In the genomic region with DNA sequence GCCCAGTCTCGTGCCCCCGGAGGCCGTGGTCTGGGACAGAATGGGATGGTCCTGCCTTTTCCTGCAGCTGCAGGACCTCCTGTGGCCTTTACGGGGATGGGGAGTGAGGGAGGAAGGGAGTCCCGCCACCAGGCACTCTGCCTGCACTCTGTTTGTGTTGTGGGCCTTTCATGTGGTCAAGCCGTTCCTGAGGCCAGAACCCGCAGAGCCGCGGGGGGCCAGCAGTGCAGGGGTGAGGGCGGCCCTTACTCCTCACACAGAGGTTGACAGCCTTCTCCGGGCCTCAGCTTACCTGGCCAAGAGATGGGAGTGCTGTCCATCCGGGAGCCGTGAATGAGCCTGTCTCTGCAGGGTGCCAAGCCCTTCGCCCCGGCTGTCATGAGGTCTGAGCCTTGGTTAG, we compare ENCODE assay signal across 18 cellular contexts.
DNase-seq lines count a peak whose midpoint lies in the region; TF ChIP-seq lines count a peak whose summit lies in the region.
"Had no signal": no experiment of that assay in that cellular context is flagged by ENCODE, and none has a peak within 500 bp of the region (broad histone marks: within the 10 kb centered on the region; RNA-seq: fewer than 3 reads in every experiment).

No MANE protein-coding gene starts in this region.

- H2AFZ ChIP-seq in SK-N-SH (ENCODE audit: low read depth), result no peak overlapping the region
- H2AFZ ChIP-seq in MM.1S (ENCODE audit: low read length), result no peak overlapping the region

- H3K4me1 ChIP-seq in SJCRH30, result peaks cover 11% of the 10 kb centered on the region
- H3K4me1 ChIP-seq in SK-N-SH (ENCODE audit: control insufficient read depth in 1 of 2, insufficient read depth in 2 of 2, low read depth in 1 of 2, low read length in 1 of 2), result no peaks in the 10 kb centered on the region; a peak in 1 of 4 replicates
- no peaks in the 10 kb centered on the region for H3K4me1 ChIP-seq in ascending aorta
- H3K4me1 ChIP-seq in MM.1S (ENCODE audit: low read length), result no peaks in the 10 kb centered on the region
- H3K4me1 ChIP-seq: SJSA1 had no signal

- WGBS in SK-N-SH (ENCODE audit: low lambda C conversion rate), result 95% methylated on average over 6 of the region's 15 CpGs

- no peak for TF ChIP-seq EP300 in SK-N-SH (IDR thresholded peaks at IDR 0.05; ENCODE audit: borderline replicate concordance in 1 of 2, low read depth in 1 of 2, low read length in 1 of 2)

- no peaks in the 10 kb centered on the region for H3K9me2 ChIP-seq in SK-N-SH
- H3K9me2 ChIP-seq in MM.1S (replicated peaks; ENCODE audit: insufficient read depth, low read length), result no peaks in the 10 kb centered on the region

- intact Hi-C loops in ascending aorta (cut with DNase I), result no loop called here

- TF ChIP-seq RAD21 in SK-N-SH (IDR thresholded peaks at IDR 0.05; ENCODE audit: low read length), result no peak

- CTCF ChIA-PET in SK-N-SH (lab: Yijun Ruan, JAX), result interaction anchor here (3.0 kb wide), 1 partner anchor 11 kb away, joined by 13 read pairs; no protein-coding TSS in a partner anchor

- H3K36me3 ChIP-seq in SJCRH30, result no peaks in the 10 kb centered on the region
- no peaks in the 10 kb centered on the region for H3K36me3 ChIP-seq in SK-N-SH (replicated peaks in 1 of 2; ENCODE audit: control insufficient read depth in 1 of 2, insufficient read depth in 2 of 2, low read length in 1 of 2)
- no peaks in the 10 kb centered on the region for H3K36me3 ChIP-seq in ascending aorta
- no peaks in the 10 kb centered on the region for H3K36me3 ChIP-seq in MM.1S (replicated peaks; ENCODE audit: insufficient read depth, low read length)
- H3K36me3 ChIP-seq: SJSA1 had no signal

- H3F3A ChIP-seq in SK-N-SH (replicated peaks; ENCODE audit: insufficient read depth) (no peaks in the 10 kb centered on the region), MM.1S (ENCODE audit: insufficient read depth, low read length) (no peaks in the 10 kb centered on the region)

- POLR2A ChIA-PET in SK-N-SH (lab: Yijun Ruan, JAX), result no interaction called here

- no peaks in the 10 kb centered on the region for H3K79me2 ChIP-seq in SK-N-SH (ENCODE audit: insufficient read depth)
- no peaks in the 10 kb centered on the region for H3K79me2 ChIP-seq in MM.1S (ENCODE audit: low read length)

- no peaks in the 10 kb centered on the region for H3K27me3 ChIP-seq in SJCRH30
- H3K27me3 ChIP-seq in SK-N-SH (ENCODE audit: insufficient read depth), result no peaks in the 10 kb centered on the region
- no peaks in the 10 kb centered on the region for H3K27me3 ChIP-seq in ascending aorta
- peaks cover 85% of the 10 kb centered on the region for H3K27me3 ChIP-seq in MM.1S (replicated peaks; ENCODE audit: insufficient read depth, low read length)

- TF ChIP-seq CTCF in choroid plexus epithelial cell (conservative IDR thresholded peaks at IDR 0.05; ENCODE audit: low read depth, low read length) (no peak), SK-N-SH (IDR thresholded peaks at IDR 0.05) (no peak), ascending aorta (IDR thresholded peaks at IDR 0.05) (no peak), MM.1S (IDR thresholded peaks at IDR 0.05; ENCODE audit: low read length) (no peak)

- H4K20me1 ChIP-seq in SK-N-SH (ENCODE audit: insufficient read depth) (no peaks in the 10 kb centered on the region), MM.1S (ENCODE audit: insufficient read depth, low read length) (no peaks in the 10 kb centered on the region)

- DNase-seq in A172 (ENCODE audit: low spot score) (peak; percentile 42), H4 (ENCODE audit: low spot score) (peak; percentile 49), SJCRH30 (peak; percentile 50 to 57), choroid plexus epithelial cell (ENCODE audit: low read depth) (peak; percentile 52), SK-N-SH (no peak), ascending aorta (ENCODE audit: low spot score in 2 of 2) (no peak), NCI-H1694 treated with DMSO at 0.1 percent for 48 hours (lab: John Stamatoyannopoulos, UW) (no peak), MM.1S (no peak)
- DNase-seq: C1 segment of cervical spinal cord, MV-4-11, NCI-H187 treated with DMSO at 0.1 percent for 48 hours, NCI-H2227 treated with DMSO at 0.1 percent for 48 hours, NCI-H510A treated with DMSO at 0.1 percent for 48 hours, NCI-H774, RPMI8226, SW 1271 had no signal

- no peak overlapping the region for H3K9ac ChIP-seq in SK-N-SH
- no peak overlapping the region for H3K9ac ChIP-seq in MM.1S (ENCODE audit: low read length)

- H3K27ac ChIP-seq in SJCRH30 (no peak overlapping the region), SK-N-SH (ENCODE audit: low read depth in 2 of 2, low read length in 1 of 2) (no peak overlapping the region), ascending aorta (no peak overlapping the region), MM.1S (ENCODE audit: low read length) (no peak overlapping the region)
- H3K27ac ChIP-seq: SJSA1 had no signal

- no peak overlapping the region for H3K4me2 ChIP-seq in SK-N-SH
- H3K4me2 ChIP-seq in MM.1S (ENCODE audit: low read depth, low read length), result no peak overlapping the region

- no peak overlapping the region for H3K4me3 ChIP-seq in SJCRH30
- H3K4me3 ChIP-seq in choroid plexus epithelial cell (ENCODE audit: low read depth, low read length), result no peak overlapping the region
- H3K4me3 ChIP-seq in SK-N-SH (ENCODE audit: low read depth in 2 of 2, low read length in 1 of 2), result no peak overlapping the region
- no peak overlapping the region for H3K4me3 ChIP-seq in ascending aorta
- no peak overlapping the region for H3K4me3 ChIP-seq in MM.1S (ENCODE audit: low read length)
- H3K4me3 ChIP-seq: K562, SJSA1 had no signal

- H3K9me3 ChIP-seq in SJCRH30 (replicated peaks), result no peaks in the 10 kb centered on the region
- no peaks in the 10 kb centered on the region for H3K9me3 ChIP-seq in SK-N-SH
- no peaks in the 10 kb centered on the region for H3K9me3 ChIP-seq in ascending aorta
- no peaks in the 10 kb centered on the region for H3K9me3 ChIP-seq in MM.1S (replicated peaks; ENCODE audit: insufficient read depth, low read length)
- H3K9me3 ChIP-seq: SJSA1 had no signal

TF ChIP-seq in SK-N-SH, 30 proteins besides CTCF, POLR2A, EP300 and RAD21 (continues in another document):
- TF ChIP-seq, protein P1, sequence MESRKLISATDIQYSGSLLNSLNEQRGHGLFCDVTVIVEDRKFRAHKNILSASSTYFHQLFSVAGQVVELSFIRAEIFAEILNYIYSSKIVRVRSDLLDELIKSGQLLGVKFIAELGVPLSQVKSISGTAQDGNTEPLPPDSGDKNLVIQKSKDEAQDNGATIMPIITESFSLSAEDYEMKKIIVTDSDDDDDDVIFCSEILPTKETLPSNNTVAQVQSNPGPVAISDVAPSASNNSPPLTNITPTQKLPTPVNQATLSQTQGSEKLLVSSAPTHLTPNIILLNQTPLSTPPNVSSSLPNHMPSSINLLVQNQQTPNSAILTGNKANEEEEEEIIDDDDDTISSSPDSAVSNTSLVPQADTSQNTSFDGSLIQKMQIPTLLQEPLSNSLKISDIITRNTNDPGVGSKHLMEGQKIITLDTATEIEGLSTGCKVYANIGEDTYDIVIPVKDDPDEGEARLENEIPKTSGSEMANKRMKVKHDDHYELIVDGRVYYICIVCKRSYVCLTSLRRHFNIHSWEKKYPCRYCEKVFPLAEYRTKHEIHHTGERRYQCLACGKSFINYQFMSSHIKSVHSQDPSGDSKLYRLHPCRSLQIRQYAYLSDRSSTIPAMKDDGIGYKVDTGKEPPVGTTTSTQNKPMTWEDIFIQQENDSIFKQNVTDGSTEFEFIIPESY (IDR thresholded peaks at IDR 0.05; ENCODE audit: borderline replicate concordance, low read depth), result no peak
- TF ChIP-seq SIN3A (IDR thresholded peaks at IDR 0.05; ENCODE audit: borderline replicate concordance, low read depth, low read length) (no peak), TEAD4 (IDR thresholded peaks at IDR 0.05; ENCODE audit: borderline replicate concordance, insufficient read depth) (no peak), MXI1 (IDR thresholded peaks at IDR 0.05; ENCODE audit: low read depth, low read length) (no peak), FOXM1 (IDR thresholded peaks at IDR 0.05; ENCODE audit: low read depth) (no peak), SMC3 (IDR thresholded peaks at IDR 0.05; ENCODE audit: low read depth, low read length) (no peak), RXRA (IDR thresholded peaks at IDR 0.05; ENCODE audit: borderline replicate concordance, low read depth) (no peak), TCF12 (IDR thresholded peaks at IDR 0.05) (no peak), NFIC (IDR thresholded peaks at IDR 0.05; ENCODE audit: borderline replicate concordance) (no peak), FOSL2 (IDR thresholded peaks at IDR 0.05; ENCODE audit: borderline replicate concordance, low read depth) (no peak), NRF1 (IDR thresholded peaks at IDR 0.05; ENCODE audit: low read depth, low read length) (no peak), GATA2 (CRISPR knock-in tag; IDR thresholded peaks at IDR 0.05) (no peak)
- TF ChIP-seq, protein P2, sequence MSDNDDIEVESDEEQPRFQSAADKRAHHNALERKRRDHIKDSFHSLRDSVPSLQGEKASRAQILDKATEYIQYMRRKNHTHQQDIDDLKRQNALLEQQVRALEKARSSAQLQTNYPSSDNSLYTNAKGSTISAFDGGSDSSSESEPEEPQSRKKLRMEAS (IDR thresholded peaks at IDR 0.05; ENCODE audit: low read depth), result no peak
- TF ChIP-seq, protein P3, sequence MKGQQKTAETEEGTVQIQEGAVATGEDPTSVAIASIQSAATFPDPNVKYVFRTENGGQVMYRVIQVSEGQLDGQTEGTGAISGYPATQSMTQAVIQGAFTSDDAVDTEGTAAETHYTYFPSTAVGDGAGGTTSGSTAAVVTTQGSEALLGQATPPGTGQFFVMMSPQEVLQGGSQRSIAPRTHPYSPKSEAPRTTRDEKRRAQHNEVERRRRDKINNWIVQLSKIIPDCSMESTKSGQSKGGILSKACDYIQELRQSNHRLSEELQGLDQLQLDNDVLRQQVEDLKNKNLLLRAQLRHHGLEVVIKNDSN (IDR thresholded peaks at IDR 0.05; ENCODE audit: borderline replicate concordance, low read depth), result no peak

Comparison
In these comparisons a context has a peak if more than half of its experiments do, and no peak if none do; other contexts are left out.
1. DNase-seq: peak in A172 (single experiment), H4 (single experiment), SJCRH30 (2 of 2) and choroid plexus epithelial cell (single experiment); none in SK-N-SH (single experiment), ascending aorta (0 of 2), NCI-H1694 treated with DMSO at 0.1 percent for 48 hours (single experiment) and MM.1S (single experiment).